23 cellular contexts compared by ENCODE assay signal in genomic region chr1:9031484-9032259, GRCh38. TPM values are rescaled to one million over a fixed set of nuclear protein-coding genes. Genes with fewer than 3 reads are reported as not detected.
"Had no signal": no experiment of that assay in that cellular context is flagged by ENCODE, and none has a peak within 500 bp of the region (broad histone marks: within the 10 kb centered on the region; RNA-seq: fewer than 3 reads in every experiment).

No MANE protein-coding gene starts in this region.

- ATAC-seq: naive thymus-derived CD8-positive, alpha-beta T cell had no signal

- H3K4me3 Mint-ChIP-seq: activated CD4-positive, alpha-beta memory T cell treated with anti-CD3 and anti-CD28 coated beads, Interleukin-2, amount 10 ng/mL, durations not matched to agents 7 days and 5 days; activated CD4-positive, alpha-beta T cell treated with anti-CD3 and anti-CD28 coated beads, Interleukin-2, amount 10 ng/mL, durations not matched to agents 7 days and 5 days; activated naive CD4-positive, alpha-beta T cell treated with anti-CD3 and anti-CD28 coated beads, Interleukin-2, amount 10 ng/mL, durations not matched to agents 7 days and 5 days; activated T-cell treated with anti-CD3 and anti-CD28 coated beads, Interleukin-2, amount 50 U/mL, for 24 hours; central memory CD8-positive, alpha-beta T cell; naive thymus-derived CD8-positive, alpha-beta T cell had no signal

- H3K4me3 ChIP-seq: smooth muscle cell, tibial nerve had no signal

- H3K4me1 ChIP-seq: tibial nerve had no signal

- H3K27ac Mint-ChIP-seq: activated CD4-positive, alpha-beta memory T cell treated with anti-CD3 and anti-CD28 coated beads, Interleukin-2, amount 10 ng/mL, durations not matched to agents 7 days and 5 days; activated CD4-positive, alpha-beta T cell treated with anti-CD3 and anti-CD28 coated beads, Interleukin-2, amount 10 ng/mL, durations not matched to agents 7 days and 5 days; activated naive CD4-positive, alpha-beta T cell treated with anti-CD3 and anti-CD28 coated beads, Interleukin-2, amount 10 ng/mL, durations not matched to agents 7 days and 5 days; activated T-cell treated with anti-CD3 and anti-CD28 coated beads, Interleukin-2, amount 50 U/mL, for 24 hours; naive thymus-derived CD8-positive, alpha-beta T cell had no signal

- H3K27me3 ChIP-seq: tibial nerve had no signal

- DNase-seq: activated CD4-positive, alpha-beta memory T cell treated with anti-CD3 and anti-CD28 coated beads, Interleukin-2, amount 10 ng/mL, durations not matched to agents 7 days and 5 days; activated CD4-positive, alpha-beta T cell treated with anti-CD3 and anti-CD28 coated beads for 1 hour; activated CD4-positive, alpha-beta T cell treated with anti-CD3 and anti-CD28 coated beads, Interleukin-2, amount 10 ng/mL, durations not matched to agents 7 days and 5 days; activated CD8-positive, alpha-beta memory T cell treated with anti-CD3 and anti-CD28 coated beads, Interleukin-2, amount 50 U/mL, for 48 hours; activated gamma-delta T cell; activated naive CD4-positive, alpha-beta T cell treated with anti-CD3 and anti-CD28 coated beads, Interleukin-2, amount 10 ng/mL, durations not matched to agents 7 days and 5 days; activated T-cell treated with anti-CD3 and anti-CD28 coated beads, Interleukin-2, amount 50 U/mL, for 24 hours; amygdala; dermis blood vessel endothelial cell; effector CD4-positive, alpha-beta T cell; midbrain; naive thymus-derived CD8-positive, alpha-beta T cell; stimulated activated CD4-positive, alpha-beta T cell treated with anti-CD3 and anti-CD28 coated beads, Interleukin-2, amount 100 ng/mL, for 24 hours; stimulated activated naive CD4-positive, alpha-beta T cell treated with Interleukin-2 at 50 U/mL for 16 hours; T-helper 2 cell had no signal

- H3K27me3 Mint-ChIP-seq: activated T-cell treated with anti-CD3 and anti-CD28 coated beads, Interleukin-2, amount 50 U/mL, for 24 hours had no signal

- H3K4me1 Mint-ChIP-seq: activated CD4-positive, alpha-beta memory T cell treated with anti-CD3 and anti-CD28 coated beads, Interleukin-2, amount 10 ng/mL, durations not matched to agents 7 days and 5 days; activated CD4-positive, alpha-beta T cell treated with anti-CD3 and anti-CD28 coated beads, Interleukin-2, amount 10 ng/mL, durations not matched to agents 7 days and 5 days; activated naive CD4-positive, alpha-beta T cell treated with anti-CD3 and anti-CD28 coated beads, Interleukin-2, amount 10 ng/mL, durations not matched to agents 7 days and 5 days; central memory CD8-positive, alpha-beta T cell; naive thymus-derived CD8-positive, alpha-beta T cell had no signal

- H3K27ac ChIP-seq: tibial nerve had no signal

- H3K36me3 ChIP-seq: tibial nerve had no signal

- FAIRE-seq: colon had no signal

RNA-seq across cellular contexts. Expression of gene SLC2A7, which starts 5.4 kb away (rescaled TPM):
- total RNA-seq: activated CD4-positive, alpha-beta memory T cell treated with anti-CD3 and anti-CD28 coated beads, Interleukin-2, amount 10 ng/mL, durations not matched to agents 7 days and 5 days; activated CD4-positive, alpha-beta T cell treated with anti-CD3 and anti-CD28 coated beads, Interleukin-2, amount 10 ng/mL, durations not matched to agents 7 days and 5 days; liver; naive thymus-derived CD8-positive, alpha-beta T cell; osteoblast; smooth muscle cell; temporal lobe; tibial nerve; urinary bladder had no signal
- polyA plus RNA-seq: liver, smooth muscle cell, urinary bladder had no signal

RNA-seq across cellular contexts. Expression of gene SLC2A5, which starts 37.8 kb away (rescaled TPM):
- total RNA-seq: activated CD4-positive, alpha-beta T cell treated with anti-CD3 and anti-CD28 coated beads, Interleukin-2, amount 10 ng/mL, durations not matched to agents 7 days and 5 days had no signal
- polyA plus RNA-seq: naive thymus-derived CD8-positive, alpha-beta T cell; smooth muscle cell had no signal
